11 cellular contexts compared by ENCODE assay signal in genomic region chr22:19715286-19715939, GRCh38. TPM values are rescaled to one million over a fixed set of nuclear protein-coding genes. Genes with fewer than 3 reads are reported as not detected.
DNase-seq lines count a peak whose midpoint lies in the region; ATAC-seq and TF ChIP-seq lines count a peak whose summit lies in the region.
"Had no signal": no experiment of that assay in that cellular context is flagged by ENCODE, and none has a peak within 500 bp of the region (broad histone marks: within the 10 kb centered on the region; RNA-seq: fewer than 3 reads in every experiment).

No MANE protein-coding gene starts in this region.

- no peak for ATAC-seq in gastroesophageal sphincter
- ATAC-seq in sciatic nerve, result no peak

- H3K27ac Mint-ChIP-seq in neural progenitor cell, result no peak overlapping the region
- H3K27ac Mint-ChIP-seq: T-helper 1 cell treated with Interleukin-12 subunit alpha and Interleukin-12 subunit beta and Interleukin-4 antibody, amounts not matched to agents 30 μg/mL and 1 μg/mL, for 36 hours had no signal

- intact Hi-C loops in PC-9 (cut with micrococcal nuclease; ENCODE audit: unreplicated experiment), result loop anchor here (2.0 to 5.0 kb wide), 2 partner anchors 38 to 83 kb away; no protein-coding TSS in a partner anchor
- intact Hi-C loops in colonic mucosa (cut with DNase I), result no loop called here
- intact Hi-C loops in sciatic nerve (cut with DNase I), result no loop called here

- CTCF ChIA-PET in PC-9 (lab: Charles Lee), result no interaction called here

- peaks cover 47 to 79% (median 61%) of the 10 kb centered on the region in 11 experiments for H3K27me3 ChIP-seq in BLaER1 treated with 17β-estradiol and CSF1 and Interleukin-3, amounts not matched to agents 10 nM and 100 nM
- H3K27me3 ChIP-seq in PC-9 (ENCODE audit: insufficient read depth, low read depth) (no peaks in the 10 kb centered on the region; the same call in 1 of the 2 replicates), neural progenitor cell (peaks cover 91% of the 10 kb centered on the region), gastroesophageal sphincter (peaks cover 32% of the 10 kb centered on the region), colonic mucosa (peaks cover 42% of the 10 kb centered on the region)

- no peak for TF ChIP-seq EP300 in gastroesophageal sphincter (IDR thresholded peaks at IDR 0.05)

- H3K4me3 ChIP-seq in BLaER1 treated with 17β-estradiol and CSF1 and Interleukin-3, amounts not matched to agents 10 nM and 100 nM, result peak overlapping the region in 9 of 10 experiments; percentile 63 to 76 (median 67); a peak in 12 of 20 replicates
- H3K4me3 ChIP-seq in PC-9 (no peak overlapping the region), epithelial cell of esophagus (ENCODE audit: low read length) (peak overlapping the region; percentile 49), neural progenitor cell (no peak overlapping the region), gastroesophageal sphincter (peak overlapping the region in 1 of 2 donors; percentile 71), colonic mucosa (no peak overlapping the region)

- H3K4me1 Mint-ChIP-seq in neural progenitor cell, result peaks cover 14% of the 10 kb centered on the region

- DNase-seq in PC-9, result no peak
- DNase-seq in epithelial cell of esophagus (ENCODE audit: low read depth), result no peak
- no peak for DNase-seq in neural progenitor cell (ENCODE audit: low spot score)
- DNase-seq in colonic mucosa, result no peak
- no peak for DNase-seq in sciatic nerve (ENCODE audit: low spot score)
- no peak for DNase-seq in NCI-H524 (lab: John Stamatoyannopoulos, UW)
- DNase-seq: cerebellar nuclear complex, EL had no signal

- peaks cover 2% of the 10 kb centered on the region for H3K9me3 Mint-ChIP-seq in neural progenitor cell
- H3K9me3 Mint-ChIP-seq: T-helper 1 cell treated with Interleukin-12 subunit alpha and Interleukin-12 subunit beta and Interleukin-4 antibody, amounts not matched to agents 30 μg/mL and 1 μg/mL, for 36 hours had no signal

- H3K9ac ChIP-seq in BLaER1 treated with 17β-estradiol and CSF1 and Interleukin-3, amounts not matched to agents 10 nM and 100 nM, result peak overlapping the region in 2 of 11 experiments; percentile 64 to 73; a peak in 3 of 22 replicates
- H3K9ac ChIP-seq in neural progenitor cell (no peak overlapping the region), colonic mucosa (ENCODE audit: low read depth in 2 of 2, low read length in 2 of 2) (peak overlapping the region in 1 of 2 donors; percentile 43)

- H3K9me3 ChIP-seq in BLaER1 treated with 17β-estradiol and CSF1 and Interleukin-3, amounts not matched to agents 10 nM and 100 nM (replicated peaks in 1 of 11), result no peaks in the 10 kb centered on the region
- H3K9me3 ChIP-seq in PC-9 (ENCODE audit: insufficient read depth, low read depth), result no peaks in the 10 kb centered on the region
- no peaks in the 10 kb centered on the region for H3K9me3 ChIP-seq in neural progenitor cell (ENCODE audit: low read depth)
- no peaks in the 10 kb centered on the region for H3K9me3 ChIP-seq in gastroesophageal sphincter
- no peaks in the 10 kb centered on the region for H3K9me3 ChIP-seq in colonic mucosa

- peak overlapping the region; percentile 84 for H3K4me3 Mint-ChIP-seq in neural progenitor cell

- POLR2A ChIA-PET in PC-9 (lab: Charles Lee; ENCODE audit: unreplicated experiment), result no interaction called here

- H3K4me2 ChIP-seq in BLaER1 treated with 17β-estradiol and CSF1 and Interleukin-3, amounts not matched to agents 10 nM and 100 nM, result peak overlapping the region; percentile 88 to 98 (median 96); a peak in 19 of 22 replicates
- H3K4me2 ChIP-seq in PC-9, result peak overlapping the region; percentile 74
- peak overlapping the region; percentile 97 for H3K4me2 ChIP-seq in neural progenitor cell

- no peaks in the 10 kb centered on the region for H3K9me2 ChIP-seq in PC-9 (ENCODE audit: insufficient read depth)

- peaks cover 8% of the 10 kb centered on the region for H3K36me3 Mint-ChIP-seq in neural progenitor cell

- peaks cover 29% of the 10 kb centered on the region for H3K27me3 Mint-ChIP-seq in neural progenitor cell (ENCODE audit: insufficient read depth, low read depth)

- H3K4me1 ChIP-seq in BLaER1 treated with 17β-estradiol and CSF1 and Interleukin-3, amounts not matched to agents 10 nM and 100 nM, result peaks cover 10 to 53% (median 28%) of the 10 kb centered on the region in 10 experiments; a peak in 19 of 20 replicates
- no peaks in the 10 kb centered on the region for H3K4me1 ChIP-seq in PC-9 (replicated peaks; ENCODE audit: insufficient read depth)
- peaks cover 6% of the 10 kb centered on the region for H3K4me1 ChIP-seq in neural progenitor cell
- H3K4me1 ChIP-seq in gastroesophageal sphincter, result peaks cover 0 to 63% (median 27%) of the 10 kb centered on the region in 3 donors
- H3K4me1 ChIP-seq in colonic mucosa, result no peaks in the 10 kb centered on the region

- no peaks in the 10 kb centered on the region for H3F3A ChIP-seq in PC-9 (ENCODE audit: insufficient read depth, low read depth)
- peaks cover 17% of the 10 kb centered on the region for H3F3A ChIP-seq in neural progenitor cell (ENCODE audit: low read depth)

- no CpG with 5 or more reads among the region's 4 CpGs for WGBS in gastroesophageal sphincter (ENCODE audit: low coverage in 1 of 2), 2 donors

- H3K27ac ChIP-seq in BLaER1 treated with 17β-estradiol and CSF1 and Interleukin-3, amounts not matched to agents 10 nM and 100 nM, result no peak overlapping the region
- H3K27ac ChIP-seq in PC-9 (no peak overlapping the region), neural progenitor cell (no peak overlapping the region), gastroesophageal sphincter (no peak overlapping the region), colonic mucosa (no peak overlapping the region)

- peaks cover 0 to 10% (median 0%) of the 10 kb centered on the region in 11 experiments; a peak in 4 of 22 replicates for H3K36me3 ChIP-seq in BLaER1 treated with 17β-estradiol and CSF1 and Interleukin-3, amounts not matched to agents 10 nM and 100 nM
- H3K36me3 ChIP-seq in PC-9 (ENCODE audit: low read depth) (no peaks in the 10 kb centered on the region), neural progenitor cell (no peaks in the 10 kb centered on the region), gastroesophageal sphincter (peaks cover 0 to 6% of the 10 kb centered on the region in 2 donors), colonic mucosa (no peaks in the 10 kb centered on the region)

- H4K20me1 ChIP-seq in BLaER1 treated with 17β-estradiol and CSF1 and Interleukin-3, amounts not matched to agents 10 nM and 100 nM, result peaks cover 0 to 40% (median 16%) of the 10 kb centered on the region in 11 experiments; a peak in 16 of 22 replicates
- H4K20me1 ChIP-seq in PC-9 (ENCODE audit: insufficient read depth) (no peaks in the 10 kb centered on the region), neural progenitor cell (ENCODE audit: low read depth) (peaks cover 17% of the 10 kb centered on the region)

- TF ChIP-seq POLR2A in gastroesophageal sphincter (IDR thresholded peaks at IDR 0.05), result no peak

- H3K79me2 ChIP-seq in PC-9 (ENCODE audit: low read depth), result no peaks in the 10 kb centered on the region
- H3K79me2 ChIP-seq in neural progenitor cell (ENCODE audit: low read depth), result no peaks in the 10 kb centered on the region

- BruUV-seq in PC-9 (replicated peaks; lab: Mats Ljungman, UMichigan), result no TSS peak

- H2AFZ ChIP-seq in PC-9, result no peak overlapping the region
- H2AFZ ChIP-seq in neural progenitor cell (replicated peaks), result no peak overlapping the region

- TF ChIP-seq CTCF in PC-9 (conservative IDR thresholded peaks at IDR 0.05), result no peak
- no peak for TF ChIP-seq CTCF in epithelial cell of esophagus (IDR thresholded peaks at IDR 0.05; ENCODE audit: insufficient read depth, low read depth, low read length, missing control alignments)
- TF ChIP-seq CTCF in neural progenitor cell (IDR thresholded peaks at IDR 0.05), result no peak
- TF ChIP-seq CTCF in gastroesophageal sphincter (IDR thresholded peaks at IDR 0.05), result no peak
- no peak for TF ChIP-seq CTCF in colonic mucosa (IDR thresholded peaks at IDR 0.05)

RNA-seq across cellular contexts. Expression of gene SEPTIN5, which starts 1.1 kb away (rescaled TPM):
- 2.0 and 8.1 TPM in 2 replicates for total RNA-seq in PC-9 (2021)
- 5.0 and 8.2 TPM in 2 replicates for total RNA-seq in neural progenitor cell (ENCODE audit: low replicate concordance)
- 10 to 100 TPM; 21.9 to 51.1 (median 26.4) TPM for total RNA-seq in gastroesophageal sphincter
- 1 to 10 TPM; 2.2 to 2.5 TPM for total RNA-seq in colonic mucosa
- 22.5 TPM for total RNA-seq in sciatic nerve

RNA-seq across cellular contexts. Expression of gene GP1BB, which starts 7.9 kb away (rescaled TPM):
- total RNA-seq in PC-9 (2021) (0.35 and 2.0 TPM in 2 replicates), neural progenitor cell (ENCODE audit: low replicate concordance) (1.2 TPM in 1 of 2 replicates, not detected in the other), gastroesophageal sphincter (10 to 100 TPM in 1 of 4 donors, 1 to 10 TPM in 3; 2.0 to 12.5 (median 5.6) TPM), colonic mucosa (1 to 10 TPM in 1 of 2 donors, under 1 TPM in 1; 0.45 to 1.1 TPM), sciatic nerve (4.1 TPM)

RNA-seq across cellular contexts. Expression of gene TBX1, which starts 45.2 kb away (rescaled TPM):
- total RNA-seq in PC-9 (2021) (0.74 and 2.4 TPM in 2 replicates), neural progenitor cell (ENCODE audit: low replicate concordance) (0.06 TPM in 1 of 2 replicates, not detected in the other), gastroesophageal sphincter (1 to 10 TPM in 2 of 4 donors, under 1 TPM in 2; 0.31 to 2.7 (median 1.2) TPM), colonic mucosa (1 to 10 TPM in 1 of 2 donors, under 1 TPM in 1; 0.80 to 1.9 TPM), sciatic nerve (4.2 TPM)

Comparison
In these comparisons a context has a peak if more than half of its experiments do, and no peak if none do; other contexts are left out.
1. H3K4me3 ChIP-seq: peak in BLaER1 treated with 17β-estradiol and CSF1 and Interleukin-3, amounts not matched to agents 10 nM and 100 nM (9 of 10) and epithelial cell of esophagus (single experiment); none in PC-9 (single experiment), neural progenitor cell (single experiment) and colonic mucosa (single experiment).
2. Peak in every context shown above with its lines, with median percentiles within 50 percentile points of each other: H3K4me2 ChIP-seq.